ENCODE assay signal across 9 cellular contexts in the genomic region with DNA sequence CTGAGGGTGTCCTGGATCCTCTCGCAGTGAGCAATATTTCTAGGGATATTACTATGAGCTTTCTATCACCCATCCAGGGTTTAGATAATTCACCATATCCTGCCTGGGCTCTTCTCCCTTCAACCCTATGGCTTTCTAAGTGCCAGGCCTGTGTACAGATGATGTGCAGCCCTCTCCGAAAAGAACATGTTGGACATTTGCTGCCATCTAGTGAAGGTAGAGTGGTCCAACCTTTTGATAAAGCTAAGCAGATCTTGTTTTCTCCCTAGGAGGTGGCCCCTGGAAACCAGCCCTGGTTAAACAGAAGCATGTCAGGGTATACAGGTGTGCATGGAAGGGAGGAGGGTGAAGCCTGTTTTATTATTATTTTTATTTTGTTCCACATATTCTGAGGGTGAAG. TPM values are rescaled to one million over a fixed set of nuclear protein-coding genes. Genes with fewer than 3 reads are reported as not detected.
DNase-seq lines count a peak whose midpoint lies in the region; ATAC-seq and TF ChIP-seq lines count a peak whose summit lies in the region.
"Had no signal": no experiment of that assay in that cellular context is flagged by ENCODE, and none has a peak within 500 bp of the region (broad histone marks: within the 10 kb centered on the region; RNA-seq: fewer than 3 reads in every experiment).

No MANE protein-coding gene starts in this region.

- ATAC-seq in naive thymus-derived CD8-positive, alpha-beta T cell: no peak
- no peak for ATAC-seq in GM21576 (IDR thresholded peaks at IDR 0.05; ENCODE audit: unreplicated experiment)

- no peak overlapping the region for H3K27ac Mint-ChIP-seq in endothelial cell (ENCODE audit: unreplicated experiment)
- H3K27ac Mint-ChIP-seq in naive thymus-derived CD8-positive, alpha-beta T cell: no peak overlapping the region
- H3K27ac Mint-ChIP-seq in activated T-cell treated with anti-CD3 and anti-CD28 coated beads, Interleukin-2, amount 50 U/mL, for 24 hours: no peak overlapping the region
- H3K27ac Mint-ChIP-seq: T-helper 1 cell treated with Interleukin-12 subunit alpha and Interleukin-12 subunit beta and Interleukin-4 antibody, amounts not matched to agents 30 μg/mL and 1 μg/mL, for 36 hours had no signal

- H3K36me3 Mint-ChIP-seq in endothelial cell (ENCODE audit: low read depth, unreplicated experiment): no peaks in the 10 kb centered on the region
- H3K36me3 Mint-ChIP-seq in naive thymus-derived CD8-positive, alpha-beta T cell: no peaks in the 10 kb centered on the region
- H3K36me3 Mint-ChIP-seq in activated T-cell treated with anti-CD3 and anti-CD28 coated beads, Interleukin-2, amount 50 U/mL, for 24 hours (ENCODE audit: low read depth): no peaks in the 10 kb centered on the region

- DNase-seq in DMS53 (lab: John Stamatoyannopoulos, UW) (peak; percentile 22), DMS53 treated with DMSO at 0.1 percent for 48 hours (lab: John Stamatoyannopoulos, UW; ENCODE audit: unreplicated experiment) (no peak), NCI-H226 (peak; percentile 39), endothelial cell (ENCODE audit: low spot score) (peak; percentile 23), pons (ENCODE audit: low spot score) (peak; percentile 34)
- no peak for DNase-seq in naive thymus-derived CD8-positive, alpha-beta T cell
- DNase-seq in activated T-cell treated with anti-CD3 and anti-CD28 coated beads, Interleukin-2, amount 50 U/mL, for 24 hours: no peak

- TF ChIP-seq CTCF in endothelial cell (IDR thresholded peaks at IDR 0.05; ENCODE audit: unreplicated experiment): no peak

- POLR2A ChIA-PET in naive thymus-derived CD8-positive, alpha-beta T cell (lab: Charles Lee): no interaction called here

- peaks cover 2% of the 10 kb centered on the region for H3K27me3 Mint-ChIP-seq in endothelial cell (ENCODE audit: unreplicated experiment)
- H3K27me3 Mint-ChIP-seq in naive thymus-derived CD8-positive, alpha-beta T cell: peaks cover 12 to 42% (median 19%) of the 10 kb centered on the region in 5 donors
- peaks cover 35% of the 10 kb centered on the region for H3K27me3 Mint-ChIP-seq in activated T-cell treated with anti-CD3 and anti-CD28 coated beads, Interleukin-2, amount 50 U/mL, for 24 hours

- no peak overlapping the region for H3K4me3 Mint-ChIP-seq in endothelial cell (ENCODE audit: unreplicated experiment)
- no peak overlapping the region for H3K4me3 Mint-ChIP-seq in naive thymus-derived CD8-positive, alpha-beta T cell
- no peak overlapping the region for H3K4me3 Mint-ChIP-seq in activated T-cell treated with anti-CD3 and anti-CD28 coated beads, Interleukin-2, amount 50 U/mL, for 24 hours
- H3K4me3 Mint-ChIP-seq: T-helper 1 cell treated with Interleukin-12 subunit alpha and Interleukin-12 subunit beta and Interleukin-4 antibody, amounts not matched to agents 30 μg/mL and 1 μg/mL, for 36 hours had no signal

- H3K9me3 Mint-ChIP-seq in endothelial cell (ENCODE audit: unreplicated experiment): no peaks in the 10 kb centered on the region
- H3K9me3 Mint-ChIP-seq in naive thymus-derived CD8-positive, alpha-beta T cell: peaks cover 0 to 1% (median 0%) of the 10 kb centered on the region in 9 donors
- H3K9me3 Mint-ChIP-seq in activated T-cell treated with anti-CD3 and anti-CD28 coated beads, Interleukin-2, amount 50 U/mL, for 24 hours: no peaks in the 10 kb centered on the region
- H3K9me3 Mint-ChIP-seq: T-helper 1 cell treated with Interleukin-12 subunit alpha and Interleukin-12 subunit beta and Interleukin-4 antibody, amounts not matched to agents 30 μg/mL and 1 μg/mL, for 36 hours had no signal

- H3K4me1 Mint-ChIP-seq in endothelial cell (ENCODE audit: unreplicated experiment): no peaks in the 10 kb centered on the region
- H3K4me1 Mint-ChIP-seq in naive thymus-derived CD8-positive, alpha-beta T cell: peaks cover 0 to 3% (median 0%) of the 10 kb centered on the region in 4 donors
- H3K4me1 Mint-ChIP-seq in activated T-cell treated with anti-CD3 and anti-CD28 coated beads, Interleukin-2, amount 50 U/mL, for 24 hours (ENCODE audit: low read depth): no peaks in the 10 kb centered on the region

RNA-seq across cellular contexts. Expression of gene SCN10A, which starts 27.9 kb away (rescaled TPM):
- total RNA-seq in endothelial cell (ENCODE audit: unreplicated experiment): not detected
- total RNA-seq in naive thymus-derived CD8-positive, alpha-beta T cell: not detected
- not detected for polyA plus RNA-seq in naive thymus-derived CD8-positive, alpha-beta T cell

Comparison
In these comparisons a context has a peak if more than half of its experiments do, and no peak if none do; other contexts are left out.
1. DNase-seq: peak in DMS53 (single experiment), NCI-H226 (single experiment), endothelial cell (single experiment) and pons (single experiment); none in DMS53 treated with DMSO at 0.1 percent for 48 hours (single experiment), naive thymus-derived CD8-positive, alpha-beta T cell (0 of 10) and activated T-cell treated with anti-CD3 and anti-CD28 coated beads, Interleukin-2, amount 50 U/mL, for 24 hours (single experiment).